ENCODE assay signal across 32 cellular contexts in genomic region chr5:6758201-6758600, GRCh38. TPM values are rescaled to one million over a fixed set of nuclear protein-coding genes. Genes with fewer than 3 reads are reported as not detected.
DNase-seq lines count a peak whose midpoint lies in the region; ATAC-seq and TF ChIP-seq lines count a peak whose summit lies in the region.
"Had no signal": no experiment of that assay in that cellular context is flagged by ENCODE, and none has a peak within 500 bp of the region (broad histone marks: within the 10 kb centered on the region; RNA-seq: fewer than 3 reads in every experiment).

No MANE protein-coding gene starts in this region.

- CTCF ChIA-PET in activated CD8-positive, alpha-beta T cell treated with anti-CD3 and anti-CD28 coated beads for 36 hours (lab: Charles Lee) = interaction anchor here (1.0 to 1.4 kb wide), 2 partner anchors 11 to 13 kb away, joined by 3 to 4 read pairs; no protein-coding TSS in a partner anchor

- H3K27me3 Mint-ChIP-seq in GM23338 (ENCODE audit: insufficient read depth, low read depth, poor library complexity) = peaks cover 11% of the 10 kb centered on the region
- H3K27me3 Mint-ChIP-seq in activated CD8-positive, alpha-beta T cell treated with anti-CD3 and anti-CD28 coated beads for 36 hours = no peaks in the 10 kb centered on the region
- H3K27me3 Mint-ChIP-seq: central memory CD8-positive, alpha-beta T cell; dendritic cell treated with granulocyte-macrophage colony-stimulating factor and Interleukin-4, amounts not matched to agents 40 ng/mL and 50 ng/mL, for 4 days; natural killer cell treated with Interleukin-12 subunit alpha and Interleukin-12 subunit beta and Interleukin-15 and Interleukin-18, amount 100 ng/mL, for 72 hours had no signal

- intact Hi-C loops in activated CD8-positive, alpha-beta T cell treated with anti-CD3 and anti-CD28 coated beads for 36 hours (cut with micrococcal nuclease) = no loop called here
- intact Hi-C loops in lower lobe of right lung (cut with DNase I) = no loop called here

- H3K4me1 ChIP-seq in GM23338 (ENCODE audit: insufficient read depth) = no peaks in the 10 kb centered on the region
- H3K4me1 ChIP-seq in lower lobe of right lung = no peaks in the 10 kb centered on the region
- H3K4me1 ChIP-seq: body of pancreas, esophagus squamous epithelium had no signal

- H3K27me3 ChIP-seq in GM23338 (ENCODE audit: insufficient read depth) = no peaks in the 10 kb centered on the region
- H3K27me3 ChIP-seq in lower lobe of right lung (ENCODE audit: low read depth) = no peaks in the 10 kb centered on the region
- H3K27me3 ChIP-seq: BLaER1 treated with 17β-estradiol and CSF1 and Interleukin-3, amounts not matched to agents 10 nM and 100 nM; body of pancreas; esophagus squamous epithelium; heart right ventricle; ovary had no signal

- POLR2A ChIA-PET in activated CD8-positive, alpha-beta T cell treated with anti-CD3 and anti-CD28 coated beads for 36 hours (lab: Charles Lee) = no interaction called here

- no peak for ATAC-seq in GM23338
- peak; percentile 24 for ATAC-seq in activated CD8-positive, alpha-beta T cell treated with anti-CD3 and anti-CD28 coated beads for 36 hours
- ATAC-seq in lower lobe of right lung = peak; percentile 6 to 9
- ATAC-seq: body of pancreas, mucosa of descending colon, Panc1 had no signal

- H3K36me3 ChIP-seq in GM23338 (ENCODE audit: insufficient read depth) = peaks cover 2% of the 10 kb centered on the region
- peaks cover 56% of the 10 kb centered on the region for H3K36me3 ChIP-seq in lower lobe of right lung
- H3K36me3 ChIP-seq: ovary had no signal

- H3F3A ChIP-seq in GM23338 (replicated peaks; ENCODE audit: low read depth) = no peaks in the 10 kb centered on the region

- no peak overlapping the region for H3K4me3 Mint-ChIP-seq in GM23338
- H3K4me3 Mint-ChIP-seq in activated CD8-positive, alpha-beta T cell treated with anti-CD3 and anti-CD28 coated beads for 36 hours = no peak overlapping the region
- H3K4me3 Mint-ChIP-seq: central memory CD8-positive, alpha-beta T cell; dendritic cell treated with granulocyte-macrophage colony-stimulating factor and Interleukin-4, amounts not matched to agents 40 ng/mL and 50 ng/mL, for 4 days; natural killer cell treated with Interleukin-12 subunit alpha and Interleukin-12 subunit beta and Interleukin-15 and Interleukin-18, amount 100 ng/mL, for 72 hours had no signal

- peaks cover 40% of the 10 kb centered on the region for H3K36me3 Mint-ChIP-seq in GM23338 (ENCODE audit: low read depth)
- peaks cover 36% of the 10 kb centered on the region for H3K36me3 Mint-ChIP-seq in activated CD8-positive, alpha-beta T cell treated with anti-CD3 and anti-CD28 coated beads for 36 hours (ENCODE audit: low read depth)

- H3K4me3 ChIP-seq in GM23338 (no peak overlapping the region), lower lobe of right lung (no peak overlapping the region)
- H3K4me3 ChIP-seq: BLaER1 treated with 17β-estradiol and CSF1 and Interleukin-3, amounts not matched to agents 10 nM and 100 nM; body of pancreas; esophagus squamous epithelium; heart right ventricle; lung; mucosa of descending colon; ovary had no signal

- H3K79me2 ChIP-seq in GM23338 (replicated peaks; ENCODE audit: insufficient read depth) = no peaks in the 10 kb centered on the region

- peaks cover 4% of the 10 kb centered on the region for H4K20me1 ChIP-seq in GM23338 (replicated peaks; ENCODE audit: insufficient read depth)

- no peaks in the 10 kb centered on the region for H3K9me3 Mint-ChIP-seq in GM23338
- H3K9me3 Mint-ChIP-seq in activated CD8-positive, alpha-beta T cell treated with anti-CD3 and anti-CD28 coated beads for 36 hours = no peaks in the 10 kb centered on the region
- H3K9me3 Mint-ChIP-seq: central memory CD8-positive, alpha-beta T cell; dendritic cell treated with granulocyte-macrophage colony-stimulating factor and Interleukin-4, amounts not matched to agents 40 ng/mL and 50 ng/mL, for 4 days; natural killer cell treated with Interleukin-12 subunit alpha and Interleukin-12 subunit beta and Interleukin-15 and Interleukin-18, amount 100 ng/mL, for 72 hours had no signal

- no peak overlapping the region for H2AFZ ChIP-seq in GM23338

- H3K9me3 ChIP-seq in lower lobe of right lung = no peaks in the 10 kb centered on the region
- H3K9me3 ChIP-seq: body of pancreas, esophagus squamous epithelium, mucosa of descending colon, ovary had no signal

- no peak overlapping the region for H3K4me2 ChIP-seq in GM23338
- H3K4me2 ChIP-seq: BLaER1 treated with 17β-estradiol and CSF1 and Interleukin-3, amounts not matched to agents 10 nM and 100 nM had no signal

- H3K27ac ChIP-seq in GM23338 (ENCODE audit: low read depth) (no peak overlapping the region), lower lobe of right lung (no peak overlapping the region)
- H3K27ac ChIP-seq: 22Rv1; BLaER1 treated with 17β-estradiol and CSF1 and Interleukin-3, amounts not matched to agents 10 nM and 100 nM; body of pancreas; esophagus squamous epithelium; heart right ventricle; ovary had no signal

- peak overlapping the region; percentile 77 for H3K27ac Mint-ChIP-seq in GM23338
- no peak overlapping the region for H3K27ac Mint-ChIP-seq in activated CD8-positive, alpha-beta T cell treated with anti-CD3 and anti-CD28 coated beads for 36 hours
- H3K27ac Mint-ChIP-seq: dendritic cell treated with granulocyte-macrophage colony-stimulating factor and Interleukin-4, amounts not matched to agents 40 ng/mL and 50 ng/mL, for 4 days had no signal

- no peak for TF ChIP-seq CTCF in GM23338 (conservative IDR thresholded peaks at IDR 0.05; ENCODE audit: low read depth in 2 of 2)
- TF ChIP-seq CTCF in activated CD8-positive, alpha-beta T cell treated with anti-CD3 and anti-CD28 coated beads for 36 hours (IDR thresholded peaks at IDR 0.05) = no peak
- TF ChIP-seq CTCF in lower lobe of right lung (IDR thresholded peaks at IDR 0.05) = no peak

- DNase-seq in DMS 273 (lab: John Stamatoyannopoulos, UW; ENCODE audit: unreplicated experiment) (peak; percentile 42), DMS 273 treated with DMSO at 0.1 percent for 48 hours (lab: John Stamatoyannopoulos, UW) (no peak), GM23338 (ENCODE audit: low spot score) (no peak), lower lobe of right lung (no peak), COLO829 (ENCODE audit: low spot score) (no peak), NCI-H510A (lab: John Stamatoyannopoulos, UW) (no peak), glomerular visceral epithelial cell (ENCODE audit: extremely low spot score) (no peak)
- no peak for DNase-seq in activated CD8-positive, alpha-beta T cell treated with anti-CD3 and anti-CD28 coated beads for 36 hours
- DNase-seq: activated CD4-positive, CD25-positive, alpha-beta regulatory T cell treated with anti-CD3 and anti-CD28 coated beads, Interleukin-2, amount 50 U/mL, for 72 hours; activated naive CD4-positive, alpha-beta T cell; activated T-cell treated with anti-CD3 and anti-CD28 coated beads, Interleukin-2, amount 50 U/mL, for 1 hour; body of pancreas; DMS79; esophagus squamous epithelium; foreskin melanocyte; GDM1; heart right ventricle; mucosa of descending colon; NCI-H187; NCI-H69; ovary; retina; SHP77; small intestine; stimulated activated naive CD4-positive, alpha-beta T cell had no signal

- no peaks in the 10 kb centered on the region for H3K9me2 ChIP-seq in GM23338 (ENCODE audit: insufficient read depth)

- H3K4me1 Mint-ChIP-seq in GM23338 = no peaks in the 10 kb centered on the region
- H3K4me1 Mint-ChIP-seq in activated CD8-positive, alpha-beta T cell treated with anti-CD3 and anti-CD28 coated beads for 36 hours (ENCODE audit: low read depth) = no peaks in the 10 kb centered on the region
- H3K4me1 Mint-ChIP-seq: central memory CD8-positive, alpha-beta T cell had no signal

RNA-seq across cellular contexts. Expression of gene TENT4A, which starts 45.0 kb away (rescaled TPM):
- 20.2 and 24.0 TPM in 2 replicates for total RNA-seq in GM23338 (2014; rRNA removed; shearing (Covaris generic))
- polyA plus RNA-seq in GM23338 (2016; fragmentation: Nextera tagmentation; extraction: Ambion mirVana) = 5.2 and 5.3 TPM in 2 replicates
- total RNA-seq in activated CD8-positive, alpha-beta T cell treated with anti-CD3 and anti-CD28 coated beads for 36 hours = 10 to 100 TPM; 50.6 to 51.9 TPM
- total RNA-seq in lower lobe of right lung = 24.1 TPM
